ENCODE assay signal across 12 cellular contexts in the genomic region with DNA sequence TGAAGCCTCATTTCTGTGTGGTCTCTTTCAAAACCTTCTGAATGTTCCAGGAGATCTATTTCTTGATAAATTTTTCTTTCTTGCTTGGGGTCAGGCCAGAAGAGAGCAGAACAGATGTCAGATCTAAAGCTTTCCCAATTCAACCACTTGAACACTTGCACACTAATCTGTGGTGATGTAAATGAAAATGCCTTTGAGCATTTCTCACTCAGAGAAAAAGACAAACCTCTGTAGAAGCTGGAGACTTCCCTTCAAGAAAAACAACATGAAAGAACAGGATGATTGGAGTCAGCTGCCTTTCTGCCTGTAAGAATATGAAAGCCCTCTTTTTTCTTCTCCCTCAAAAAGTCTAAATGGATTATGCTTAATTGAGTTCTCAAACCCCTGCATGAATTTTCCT. TPM values are rescaled to one million over a fixed set of nuclear protein-coding genes. Genes with fewer than 3 reads are reported as not detected.
DNase-seq lines count a peak whose midpoint lies in the region; ATAC-seq, FAIRE-seq and TF ChIP-seq lines count a peak whose summit lies in the region.
"Had no signal": no experiment of that assay in that cellular context is flagged by ENCODE, and none has a peak within 500 bp of the region (broad histone marks: within the 10 kb centered on the region; RNA-seq: fewer than 3 reads in every experiment).

No MANE protein-coding gene starts in this region.

- no peaks in the 10 kb centered on the region for H4K20me1 ChIP-seq in GM23248 (ENCODE audit: insufficient read depth)
- no peaks in the 10 kb centered on the region for H4K20me1 ChIP-seq in astrocyte (ENCODE audit: insufficient read depth, low read length)

- peak overlapping the region; percentile 9 for H3K4me3 Mint-ChIP-seq in astrocyte (ENCODE audit: unreplicated experiment)

- TF ChIP-seq CTCF in astrocyte (IDR thresholded peaks at IDR 0.05; ENCODE audit: insufficient read depth, low read depth, low read length) (no peak), gastroesophageal sphincter (IDR thresholded peaks at IDR 0.05) (no peak), spleen (IDR thresholded peaks at IDR 0.05 in 8 of 11, conservative IDR thresholded peaks at IDR 0.05 in 3 of 11) (no peak), GM10266 (IDR thresholded peaks at IDR 0.05; ENCODE audit: control insufficient read depth, insufficient read depth, low read depth, missing control alignments) (no peak), BE2C (IDR thresholded peaks at IDR 0.05; ENCODE audit: low read depth, low read length) (no peak)

- H2AFZ ChIP-seq in GM23248 = no peak overlapping the region
- no peak overlapping the region for H2AFZ ChIP-seq in astrocyte (ENCODE audit: low read depth, low read length)

- ATAC-seq in gastroesophageal sphincter (peak; percentile 28), GM21619 (IDR thresholded peaks at IDR 0.05; ENCODE audit: unreplicated experiment) (no peak)

- H3K9me3 ChIP-seq in GM23248 (ENCODE audit: low read depth) (no peaks in the 10 kb centered on the region), astrocyte (ENCODE audit: insufficient read depth, low read depth, low read length) (no peaks in the 10 kb centered on the region), gastroesophageal sphincter (no peaks in the 10 kb centered on the region), spleen (no peaks in the 10 kb centered on the region), BE2C (no peaks in the 10 kb centered on the region)

- no peaks in the 10 kb centered on the region for H3K27me3 Mint-ChIP-seq in astrocyte (ENCODE audit: low read depth, unreplicated experiment)

- DNase-seq in GM23248 = peak; percentile 79
- DNase-seq in astrocyte (ENCODE audit: low read depth) = peak; percentile 91
- no peak for DNase-seq in spleen
- DNase-seq in NCI-H187 treated with DMSO at 0.1 percent for 48 hours (lab: John Stamatoyannopoulos, UW) = no peak
- no peak for DNase-seq in GM10266 (ENCODE audit: extremely low spot score)
- no peak for DNase-seq in BE2C
- DNase-seq: activated CD4-positive, alpha-beta T cell treated with anti-CD3 and anti-CD28 coated beads for 48 hours; DMS79; retina had no signal

- in situ Hi-C loops in GM23248 (cut with MboI) = no loop called here

- TF ChIP-seq POLR2A in gastroesophageal sphincter (IDR thresholded peaks at IDR 0.05) (no peak), spleen (IDR thresholded peaks at IDR 0.05) (no peak)

- H3K4me1 Mint-ChIP-seq in astrocyte (ENCODE audit: low read depth, unreplicated experiment) = peaks cover 84% of the 10 kb centered on the region

- no peak overlapping the region for H3K4me3 ChIP-seq in GM23248
- no peak overlapping the region for H3K4me3 ChIP-seq in astrocyte (ENCODE audit: insufficient read depth, low read depth, low read length)
- no peak overlapping the region for H3K4me3 ChIP-seq in gastroesophageal sphincter
- no peak overlapping the region for H3K4me3 ChIP-seq in spleen
- H3K4me3 ChIP-seq in BE2C (ENCODE audit: low read depth, low read length) = no peak overlapping the region

- H3K4me1 ChIP-seq in GM23248 (ENCODE audit: insufficient read depth) (peaks cover 83% of the 10 kb centered on the region), astrocyte (ENCODE audit: insufficient read depth, low read length) (peaks cover 76% of the 10 kb centered on the region), gastroesophageal sphincter (peaks cover 39 to 99% (median 48%) of the 10 kb centered on the region in 3 donors), spleen (peaks cover 0 to 82% (median 25%) of the 10 kb centered on the region in 6 donors), BE2C (peaks cover 11% of the 10 kb centered on the region; the same call in 1 of the 2 replicates)

- FAIRE-seq in astrocyte (lab: Jason Lieb, UNC) = peak; percentile 74

- no peak for TF ChIP-seq EP300 in gastroesophageal sphincter (IDR thresholded peaks at IDR 0.05)

- H3K27me3 ChIP-seq in GM23248 (replicated peaks; ENCODE audit: insufficient read depth) = no peaks in the 10 kb centered on the region
- no peaks in the 10 kb centered on the region for H3K27me3 ChIP-seq in astrocyte (ENCODE audit: insufficient read depth, low read length)
- H3K27me3 ChIP-seq in gastroesophageal sphincter = no peaks in the 10 kb centered on the region
- H3K27me3 ChIP-seq in spleen (replicated peaks in 1 of 7) = no peaks in the 10 kb centered on the region
- no peaks in the 10 kb centered on the region for H3K27me3 ChIP-seq in BE2C

- H3K79me2 ChIP-seq in GM23248 (ENCODE audit: insufficient read depth) (peaks cover 72% of the 10 kb centered on the region), astrocyte (ENCODE audit: insufficient read depth, low read length) (peaks cover 99% of the 10 kb centered on the region)

- H3K36me3 ChIP-seq in GM23248 (ENCODE audit: low read depth) = no peaks in the 10 kb centered on the region
- H3K36me3 ChIP-seq in astrocyte (ENCODE audit: insufficient read depth, low read length) = peaks cover 25% of the 10 kb centered on the region
- no peaks in the 10 kb centered on the region for H3K36me3 ChIP-seq in gastroesophageal sphincter
- peaks cover 0 to 11% (median 0%) of the 10 kb centered on the region in 6 donors for H3K36me3 ChIP-seq in spleen
- H3K36me3 ChIP-seq in BE2C = no peaks in the 10 kb centered on the region

- intact Hi-C loops in spleen (cut with DNase I; ENCODE audit: low total_unique reads) = no loop called here

- peaks cover 83% of the 10 kb centered on the region for H3F3A ChIP-seq in GM23248 (ENCODE audit: insufficient read depth)

- peak overlapping the region; percentile 94 for H3K27ac Mint-ChIP-seq in astrocyte (ENCODE audit: unreplicated experiment)

- H3K9me2 ChIP-seq in GM23248 (ENCODE audit: insufficient read depth) = no peaks in the 10 kb centered on the region

- peak overlapping the region; percentile 73 for H3K27ac ChIP-seq in GM23248
- peak overlapping the region; percentile 44 for H3K27ac ChIP-seq in astrocyte (ENCODE audit: low read depth, low read length)
- H3K27ac ChIP-seq in gastroesophageal sphincter = peak overlapping the region; percentile 47 to 99 (median 66)
- peak overlapping the region in 7 of 8 donors; percentile 22 to 94 (median 53) for H3K27ac ChIP-seq in spleen
- H3K27ac ChIP-seq: epithelial cell of prostate had no signal

- H3K9ac ChIP-seq in GM23248 = peak overlapping the region; percentile 29; the same call in 1 of the 2 replicates
- H3K9ac ChIP-seq in astrocyte (ENCODE audit: low read length) = peak overlapping the region; percentile 15

- peaks cover 20% of the 10 kb centered on the region for H3K36me3 Mint-ChIP-seq in astrocyte (ENCODE audit: low read depth, unreplicated experiment)

- peak overlapping the region; percentile 67 for H3K4me2 ChIP-seq in GM23248 (ENCODE audit: unreplicated experiment)
- peak overlapping the region; percentile 10 for H3K4me2 ChIP-seq in astrocyte (ENCODE audit: low read length)

- H3K9me3 Mint-ChIP-seq in astrocyte (ENCODE audit: unreplicated experiment) = no peaks in the 10 kb centered on the region

RNA-seq across cellular contexts. Expression of gene IGFBP7, which starts 11.2 kb away (rescaled TPM):
- 949 and 951 TPM in 2 replicates for total RNA-seq in GM23248 (2014; rRNA removed; shearing (Covaris generic))
- polyA plus RNA-seq in GM23248 (2016; fragmentation: Nextera tagmentation; extraction: Ambion mirVana) = 1,347 and 1,359 TPM in 2 replicates
- total RNA-seq in astrocyte = 930 and 1,304 TPM in 2 replicates
- 100 to 1,000 TPM; 478 to 876 (median 798) TPM for total RNA-seq in gastroesophageal sphincter
- 100 to 1,000 TPM; 450 to 947 (median 589) TPM for total RNA-seq in spleen
- 100 to 1,000 TPM; 127 to 444 (median 249) TPM for polyA plus RNA-seq in spleen
- 24.1 TPM for polyA plus RNA-seq in BE2C (2012; ENCODE audit: insufficient read depth, insufficient read length, low read depth)

Comparison
In these comparisons a context has a peak if more than half of its experiments do, and no peak if none do; other contexts are left out.
1. DNase-seq: peak in GM23248 (single experiment) and astrocyte (single experiment); none in spleen (single experiment), NCI-H187 treated with DMSO at 0.1 percent for 48 hours (single experiment), GM10266 (single experiment) and BE2C (single experiment).
2. Peak in every context shown above with its lines, with median percentiles within 50 percentile points of each other: H3K27ac ChIP-seq.